ENCODE assay signal across 1 cellular context in genomic region chr10:49116509-49117365, GRCh38.
TF ChIP-seq lines count a peak whose summit lies in the region.

No MANE protein-coding gene starts in this region.

TF ChIP-seq in K562, 482 proteins besides CTCF, POLR2A, EP300 and RAD21:
- no peak for TF ChIP-seq ELF1 (tag; IDR thresholded peaks at IDR 0.05)
- TF ChIP-seq BACH1 (tag; IDR thresholded peaks at IDR 0.05) = no peak
- no peak for TF ChIP-seq SFPQ (IDR thresholded peaks at IDR 0.05; ENCODE audit: low read depth, low read length)
- TF ChIP-seq ZNF696 (CRISPR knock-in tag; conservative IDR thresholded peaks at IDR 0.05) = no peak
- no peak for TF ChIP-seq ZNF23 (CRISPR knock-in tag; IDR thresholded peaks at IDR 0.05)
